In genomic region chr1:24294757-24295371, GRCh38 we compare ENCODE assay signal across 12 cellular contexts. TPM values are rescaled to one million over a fixed set of nuclear protein-coding genes. Genes with fewer than 3 reads are reported as not detected.
DNase-seq lines count a peak whose midpoint lies in the region; ATAC-seq, FAIRE-seq and TF ChIP-seq lines count a peak whose summit lies in the region.
"Had no signal": no experiment of that assay in that cellular context is flagged by ENCODE, and none has a peak within 500 bp of the region (broad histone marks: within the 10 kb centered on the region; RNA-seq: fewer than 3 reads in every experiment).

No MANE protein-coding gene starts in this region.

- POLR2A ChIA-PET in SK-N-SH (lab: Yijun Ruan, JAX), result no interaction called here

- H3K36me3 ChIP-seq in SK-N-SH (replicated peaks in 1 of 2; ENCODE audit: control insufficient read depth in 1 of 2, insufficient read depth in 2 of 2, low read length in 1 of 2) (no peaks in the 10 kb centered on the region), bronchial epithelial cell (ENCODE audit: control insufficient read depth, insufficient read depth, low read length) (no peaks in the 10 kb centered on the region), upper lobe of left lung (no peaks in the 10 kb centered on the region)

- ATAC-seq in SK-N-SH treated with all-trans-retinoic acid at 6 μM for 48 hours, result no peak
- peak; percentile 65 to 73 for ATAC-seq in upper lobe of left lung (ENCODE audit: low FRiP score in 2 of 2)

- H3K27me3 ChIP-seq in SK-N-SH (ENCODE audit: insufficient read depth), result peaks cover 7% of the 10 kb centered on the region; the same call in 1 of the 2 replicates
- no peaks in the 10 kb centered on the region for H3K27me3 ChIP-seq in bronchial epithelial cell (ENCODE audit: control insufficient read depth, insufficient read depth, low read length)
- no peaks in the 10 kb centered on the region for H3K27me3 ChIP-seq in upper lobe of left lung

- no peak for TF ChIP-seq EP300 in SK-N-SH (IDR thresholded peaks at IDR 0.05; ENCODE audit: borderline replicate concordance in 1 of 2, low read depth in 1 of 2, low read length in 1 of 2)
- no peak for TF ChIP-seq EP300 in upper lobe of left lung (IDR thresholded peaks at IDR 0.05)

- peak; percentile 87 for FAIRE-seq in bronchial epithelial cell (lab: Jason Lieb, UNC)
- FAIRE-seq in GM12891 (lab: Jason Lieb, UNC), result no peak

- no peak overlapping the region for H3K9ac ChIP-seq in SK-N-SH

- no peaks in the 10 kb centered on the region for H3K9me2 ChIP-seq in SK-N-SH

- peak overlapping the region; percentile 40; the same call in 1 of the 2 replicates for H2AFZ ChIP-seq in SK-N-SH (ENCODE audit: low read depth)

- no peak for DNase-seq in SK-N-SH
- peak; percentile 91 for DNase-seq in bronchial epithelial cell (ENCODE audit: low read depth)
- peak; percentile 66 to 85 for DNase-seq in lung microvascular endothelial cell (ENCODE audit: low read depth in 2 of 2)
- peak in 1 of 2 donors; percentile 36 for DNase-seq in upper lobe of left lung
- DNase-seq in SK-N-DZ (ENCODE audit: low spot score), result no peak
- DNase-seq in RPMI8226, result no peak
- DNase-seq in GM12891 (ENCODE audit: insufficient read length, low spot score), result no peak
- DNase-seq: anterior cingulate cortex, T-helper 2 cell had no signal

- H4K20me1 ChIP-seq in SK-N-SH (ENCODE audit: insufficient read depth), result no peaks in the 10 kb centered on the region

- no peak for TF ChIP-seq CTCF in SK-N-SH (IDR thresholded peaks at IDR 0.05)
- peak; percentile 8 for TF ChIP-seq CTCF in bronchial epithelial cell (IDR thresholded peaks at IDR 0.05; ENCODE audit: insufficient read depth, low read length, severe bottlenecking)
- TF ChIP-seq CTCF in upper lobe of left lung (IDR thresholded peaks at IDR 0.05), result peak in 3 of 6 experiments; percentile 9 to 25 (median 14)

- H3K4me2 ChIP-seq in SK-N-SH, result no peak overlapping the region

- no peak for TF ChIP-seq POLR2A in upper lobe of left lung (IDR thresholded peaks at IDR 0.05)
- TF ChIP-seq POLR2A in GM12891 (IDR thresholded peaks at IDR 0.05; ENCODE audit: low read depth, low read length), result no peak

- H3K9me3 ChIP-seq in SK-N-SH, result no peaks in the 10 kb centered on the region
- no peaks in the 10 kb centered on the region for H3K9me3 ChIP-seq in upper lobe of left lung

- CTCF ChIA-PET in SK-N-SH (lab: Yijun Ruan, JAX), result interaction anchor here (0.8 to 1.7 kb wide), 3 partner anchors 16 to 144 kb away, joined by 3 to 5 read pairs (median 4); no protein-coding TSS in a partner anchor

- H3K4me1 ChIP-seq in SK-N-SH (ENCODE audit: control insufficient read depth in 1 of 2, insufficient read depth in 2 of 2, low read depth in 1 of 2, low read length in 1 of 2), result peaks cover 3 to 5% of the 10 kb centered on the region in 2 experiments; a peak in 2 of 4 replicates
- peaks cover 17 to 23% (median 20%) of the 10 kb centered on the region in 4 donors for H3K4me1 ChIP-seq in upper lobe of left lung

- peaks cover 3% of the 10 kb centered on the region for H3F3A ChIP-seq in SK-N-SH (replicated peaks; ENCODE audit: insufficient read depth)

- no peak overlapping the region for H3K4me3 ChIP-seq in SK-N-SH (ENCODE audit: low read depth in 2 of 2, low read length in 1 of 2)
- no peak overlapping the region for H3K4me3 ChIP-seq in bronchial epithelial cell (ENCODE audit: low read depth, low read length)
- H3K4me3 ChIP-seq in upper lobe of left lung, result no peak overlapping the region

- peak overlapping the region in 1 of 2 experiments; percentile 40; a peak in 1 of 4 replicates for H3K27ac ChIP-seq in SK-N-SH (ENCODE audit: low read depth in 2 of 2, low read length in 1 of 2)
- H3K27ac ChIP-seq in upper lobe of left lung, result peak overlapping the region; percentile 28 to 64 (median 42)

- no peaks in the 10 kb centered on the region for H3K79me2 ChIP-seq in SK-N-SH (ENCODE audit: insufficient read depth)

- WGBS in SK-N-SH (ENCODE audit: low lambda C conversion rate), result 68% methylated on average over 8 of the region's 8 CpGs
- 33 to 41% methylated on average over 8 of the region's 8 CpGs for WGBS in upper lobe of left lung, 2 donors

- TF ChIP-seq RAD21 in SK-N-SH (IDR thresholded peaks at IDR 0.05; ENCODE audit: low read length), result no peak

TF ChIP-seq in SK-N-SH, 30 proteins besides CTCF, POLR2A, EP300 and RAD21 (continues in another document):
- TF ChIP-seq POLR2AphosphoS5 (IDR thresholded peaks at IDR 0.05; ENCODE audit: low read depth, low read length) (no peak), USF1 (IDR thresholded peaks at IDR 0.05; ENCODE audit: borderline replicate concordance, low read depth) (no peak), RCOR1 (IDR thresholded peaks at IDR 0.05; ENCODE audit: low read length) (no peak), ELF1 (IDR thresholded peaks at IDR 0.05) (no peak)

TF ChIP-seq in SK-N-SH treated with all-trans-retinoic acid at 6 μM for 48 hours, 23 proteins besides CTCF, POLR2A, EP300 and RAD21:
- TF ChIP-seq ARNTL (CRISPR knock-in tag; IDR thresholded peaks at IDR 0.05; ENCODE audit: borderline replicate concordance, low read depth), result no peak
- no peak for TF ChIP-seq OSR1 (CRISPR knock-in tag; IDR thresholded peaks at IDR 0.05)
- TF ChIP-seq PPARA (CRISPR knock-in tag; IDR thresholded peaks at IDR 0.05; ENCODE audit: borderline replicate concordance), result no peak
- TF ChIP-seq CREB5 (CRISPR knock-in tag; IDR thresholded peaks at IDR 0.05; ENCODE audit: low read depth), result no peak

TF ChIP-seq in GM12891, 5 proteins besides CTCF, POLR2A, EP300 and RAD21:
- no peak for TF ChIP-seq SPI1 (IDR thresholded peaks at IDR 0.05; ENCODE audit: low read depth, low read length)
- no peak for TF ChIP-seq POU2F2 (IDR thresholded peaks at IDR 0.05; ENCODE audit: low read depth, low read length)
- no peak for TF ChIP-seq TAF1 (IDR thresholded peaks at IDR 0.05; ENCODE audit: low read depth, low read length)
- TF ChIP-seq PAX5 (IDR thresholded peaks at IDR 0.05; ENCODE audit: insufficient read depth, low read length, severe bottlenecking), result no peak
- TF ChIP-seq POLR2AphosphoS5 (IDR thresholded peaks at IDR 0.05; ENCODE audit: low read depth, low read length), result no peak
TF ChIP-seq in GM12891: peak in this region for 0.

RNA-seq across cellular contexts. Expression of gene GRHL3, which starts 24.3 kb away (rescaled TPM):
- 0.05 TPM in 1 of 2 replicates, not detected in the other for polyA plus RNA-seq in SK-N-SH (2012; rRNA removed)
- polyA plus RNA-seq in SK-N-SH (2012; cell fraction: cytosol; rRNA removed), result 0.03 TPM in 1 of 2 replicates, not detected in the other
- 0.02 TPM in 1 of 2 replicates, not detected in the other for polyA plus RNA-seq in SK-N-SH (2012; cell fraction: nucleus; rRNA removed)
- 20.5 and 49.8 TPM in 2 replicates for total RNA-seq in bronchial epithelial cell
- total RNA-seq in lung microvascular endothelial cell, result not detected in 2 replicates
- total RNA-seq in upper lobe of left lung, result under 1 TPM in 2 of 6 donors, not detected in 4; 0.09 to 0.24 TPM
- polyA plus RNA-seq in SK-N-DZ (2014; cell fraction: cytosol; rRNA removed), result 0.10 TPM in 1 of 2 replicates, not detected in the other
- 0.15 TPM in 1 of 2 replicates, not detected in the other for polyA plus RNA-seq in SK-N-DZ (2014; cell fraction: nucleus; rRNA removed)
- polyA plus RNA-seq in GM12891 (2012; ENCODE audit: low read depth, missing spikeins), result 1.1 TPM
- total RNA-seq: subcutaneous adipose tissue had no signal
- polyA plus RNA-seq: neural cell had no signal

Comparison
In these comparisons a context has a peak if more than half of its experiments do, and no peak if none do; other contexts are left out.
1. DNase-seq: peak in bronchial epithelial cell (single experiment) and lung microvascular endothelial cell (2 of 2); none in SK-N-SH (single experiment), SK-N-DZ (single experiment), RPMI8226 (single experiment) and GM12891 (single experiment).
2. RNA of gene GRHL3, which starts 24.3 kb away (total RNA-seq): 20.5 to 49.8 TPM in bronchial epithelial cell; not detected in lung microvascular endothelial cell and 0.09 to 0.24 TPM in upper lobe of left lung; every median in the first group is over 10 times any median in the second.